In the genomic region with DNA sequence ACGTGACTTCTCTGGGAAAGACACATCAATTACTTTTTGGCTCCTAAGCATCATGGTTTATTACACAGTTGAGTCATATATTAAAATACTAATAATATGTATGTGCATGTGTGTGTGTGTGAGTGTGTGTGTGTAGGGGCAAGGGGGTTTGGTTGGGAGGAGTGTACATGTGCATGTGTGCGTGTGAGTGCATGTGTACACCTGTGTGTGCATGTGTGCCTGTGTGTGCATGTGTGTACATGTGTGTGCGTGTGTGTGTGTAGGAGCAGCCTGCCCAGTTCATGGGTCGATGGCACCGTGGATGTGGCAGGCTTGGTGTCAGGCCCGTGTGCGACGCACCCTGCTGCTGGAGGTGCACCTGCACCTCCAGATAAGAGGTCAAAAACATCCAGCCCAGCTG, we compare ENCODE assay signal across 2 cellular contexts.
A peak's percentile ranks its signal among the peaks of the same experiment; 100 is the strongest.
TF ChIP-seq lines count a peak whose summit lies in the region.

No MANE protein-coding gene starts in this region.

TF ChIP-seq in HepG2, 621 proteins besides CTCF, POLR2A, EP300 and RAD21:
- TF ChIP-seq, protein P1, sequence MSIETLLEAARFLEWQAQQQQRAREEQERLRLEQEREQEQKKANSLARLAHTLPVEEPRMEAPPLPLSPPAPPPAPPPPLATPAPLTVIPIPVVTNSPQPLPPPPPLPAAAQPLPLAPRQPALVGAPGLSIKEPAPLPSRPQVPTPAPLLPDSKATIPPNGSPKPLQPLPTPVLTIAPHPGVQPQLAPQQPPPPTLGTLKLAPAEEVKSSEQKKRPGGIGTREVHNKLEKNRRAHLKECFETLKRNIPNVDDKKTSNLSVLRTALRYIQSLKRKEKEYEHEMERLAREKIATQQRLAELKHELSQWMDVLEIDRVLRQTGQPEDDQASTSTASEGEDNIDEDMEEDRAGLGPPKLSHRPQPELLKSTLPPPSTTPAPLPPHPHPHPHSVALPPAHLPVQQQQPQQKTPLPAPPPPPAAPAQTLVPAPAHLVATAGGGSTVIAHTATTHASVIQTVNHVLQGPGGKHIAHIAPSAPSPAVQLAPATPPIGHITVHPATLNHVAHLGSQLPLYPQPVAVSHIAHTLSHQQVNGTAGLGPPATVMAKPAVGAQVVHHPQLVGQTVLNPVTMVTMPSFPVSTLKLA (IDR thresholded peaks at IDR 0.05) = peak; percentile 88
- no peak for TF ChIP-seq FOXP4 (CRISPR knock-in tag; IDR thresholded peaks at IDR 0.05)
- TF ChIP-seq ZNF282 (IDR thresholded peaks at IDR 0.05; ENCODE audit: partially characterized antibody) = no peak

TF ChIP-seq in H1, 55 proteins besides CTCF, POLR2A, EP300 and RAD21:
- no peak for TF ChIP-seq SP4 (IDR thresholded peaks at IDR 0.05; ENCODE audit: low read length)
- TF ChIP-seq BCL11A (IDR thresholded peaks at IDR 0.05; ENCODE audit: low read depth in 2 of 2, low read length in 2 of 2) = no peak
